In genomic region chr17:44439168-44439567, GRCh38 we compare ENCODE assay signal across 19 cellular contexts. TPM values are rescaled to one million over a fixed set of nuclear protein-coding genes. Genes with fewer than 3 reads are reported as not detected.
DNase-seq lines count a peak whose midpoint lies in the region; ATAC-seq, FAIRE-seq and TF ChIP-seq lines count a peak whose summit lies in the region.
"Had no signal": no experiment of that assay in that cellular context is flagged by ENCODE, and none has a peak within 500 bp of the region (broad histone marks: within the 10 kb centered on the region; RNA-seq: fewer than 3 reads in every experiment).

No MANE protein-coding gene starts in this region.

- H3K36me3 ChIP-seq in endothelial cell of umbilical vein (ENCODE audit: control insufficient read depth in 2 of 2, extremely low read depth in 1 of 2, insufficient read depth in 2 of 2, low read length in 2 of 2) (no peaks in the 10 kb centered on the region), small intestine (ENCODE audit: control insufficient read depth in 2 of 2, insufficient read depth in 2 of 2, low read length in 2 of 2) (peaks cover 0 to 6% of the 10 kb centered on the region in 2 donors), H7 (replicated peaks; ENCODE audit: control insufficient read depth, insufficient read depth, low read length) (peaks cover 6% of the 10 kb centered on the region)

- POLR2A ChIA-PET in T-cell (lab: Charles Lee) (no interaction called here), endothelial cell of umbilical vein (lab: Charles Lee) (no interaction called here)

- CTCF ChIA-PET in T-cell (lab: Charles Lee): interaction anchor here in 1 of 2 donors (0.6 kb wide), 1 partner anchor 1754 kb away, joined by 4 read pairs; the partner anchor contains the start of gene KANSL1
- CTCF ChIA-PET in endothelial cell of umbilical vein (lab: Charles Lee): no interaction called here

- no peak overlapping the region for H3K27ac ChIP-seq in endothelial cell of umbilical vein (ENCODE audit: insufficient read depth, low read depth, low read length)
- no peak overlapping the region for H3K27ac ChIP-seq in small intestine (ENCODE audit: low read depth in 1 of 2, low read length in 1 of 2)
- H3K27ac ChIP-seq: coronary artery, RWPE1 had no signal

- TF ChIP-seq CTCF in endothelial cell of umbilical vein (IDR thresholded peaks at IDR 0.05; ENCODE audit: extremely low read depth in 1 of 2, insufficient read depth in 1 of 2, low read depth in 1 of 2, low read length in 2 of 2): no peak
- TF ChIP-seq CTCF in lower leg skin (IDR thresholded peaks at IDR 0.05): no peak

- TF ChIP-seq POLR2A in endothelial cell of umbilical vein (IDR thresholded peaks at IDR 0.05; ENCODE audit: low read depth, low read length): no peak
- no peak for TF ChIP-seq POLR2A in lower leg skin (IDR thresholded peaks at IDR 0.05)

- peak overlapping the region in 1 of 3 donors; percentile 21 for H3K4me3 Mint-ChIP-seq in T-cell
- H3K4me3 Mint-ChIP-seq in natural killer cell treated with Interleukin-12 subunit alpha and Interleukin-12 subunit beta and Interleukin-15 and Interleukin-18, amount 100 ng/mL, for 72 hours: peak overlapping the region; percentile 74

- no peak overlapping the region for H2AFZ ChIP-seq in endothelial cell of umbilical vein (ENCODE audit: low read depth, low read length)

- no peak overlapping the region for H3K4me2 ChIP-seq in endothelial cell of umbilical vein (ENCODE audit: insufficient read depth, low read length)

- H3K27ac Mint-ChIP-seq in T-cell: peak overlapping the region; percentile 23 to 77
- peak overlapping the region; percentile 75 to 94 for H3K27ac Mint-ChIP-seq in natural killer cell treated with Interleukin-12 subunit alpha and Interleukin-12 subunit beta and Interleukin-15 and Interleukin-18, amount 100 ng/mL, for 72 hours

- H3K4me1 Mint-ChIP-seq in T-cell: peaks cover 15 to 28% (median 27%) of the 10 kb centered on the region in 3 donors
- peaks cover 26 to 42% of the 10 kb centered on the region in 2 donors for H3K4me1 Mint-ChIP-seq in natural killer cell treated with Interleukin-12 subunit alpha and Interleukin-12 subunit beta and Interleukin-15 and Interleukin-18, amount 100 ng/mL, for 72 hours (ENCODE audit: low read depth in 2 of 2)

- no peaks in the 10 kb centered on the region for H4K20me1 ChIP-seq in endothelial cell of umbilical vein (replicated peaks; ENCODE audit: control insufficient read depth, extremely low read depth, insufficient read depth, low read length)

- dilution Hi-C loops in endothelial cell of umbilical vein (cut with MboI; ENCODE audit: extremely low pct_ligation_motif_present, low sequenced_read_pairs): no loop called here

- no peak overlapping the region for H3K9ac ChIP-seq in endothelial cell of umbilical vein (replicated peaks; ENCODE audit: extremely low read depth, insufficient read depth, low read length)

- intact Hi-C loops in endothelial cell of umbilical vein (cut with micrococcal nuclease) (no loop called here), lower leg skin (cut with DNase I; ENCODE audit: low total_unique reads) (no loop called here)

- peaks cover 2% of the 10 kb centered on the region for H3K4me1 ChIP-seq in endothelial cell of umbilical vein (ENCODE audit: control insufficient read depth, extremely low read depth, insufficient read depth, low read length)
- H3K4me1 ChIP-seq in small intestine (ENCODE audit: control insufficient read depth in 2 of 2, insufficient read depth in 1 of 2, low read depth in 1 of 2, low read length in 1 of 2): no peaks in the 10 kb centered on the region

- peaks cover 16% of the 10 kb centered on the region for H3K36me3 Mint-ChIP-seq in T-cell
- H3K36me3 Mint-ChIP-seq in natural killer cell treated with Interleukin-12 subunit alpha and Interleukin-12 subunit beta and Interleukin-15 and Interleukin-18, amount 100 ng/mL, for 72 hours: peaks cover 12% of the 10 kb centered on the region

- FAIRE-seq in endothelial cell of umbilical vein (lab: Jason Lieb, UNC): no peak
- FAIRE-seq in small intestine (lab: Jason Lieb, UNC): no peak
- FAIRE-seq: kidney had no signal

- H3K9me3 Mint-ChIP-seq in T-cell: no peaks in the 10 kb centered on the region
- no peaks in the 10 kb centered on the region for H3K9me3 Mint-ChIP-seq in natural killer cell treated with Interleukin-12 subunit alpha and Interleukin-12 subunit beta and Interleukin-15 and Interleukin-18, amount 100 ng/mL, for 72 hours
- H3K9me3 Mint-ChIP-seq: T-helper 2 cell treated with Interferon-gamma antibody and Interleukin-4, amounts not matched to agents 5 μg/mL and 100 μg/mL, for 36 hours had no signal

- H3K4me3 ChIP-seq in endothelial cell of umbilical vein (replicated peaks in 1 of 3; ENCODE audit: insufficient read depth in 1 of 3, low read depth in 1 of 3, low read length in 3 of 3) (no peak overlapping the region), small intestine (ENCODE audit: low read depth in 1 of 2, low read length in 2 of 2) (no peak overlapping the region), H7 (ENCODE audit: insufficient read depth, low read depth, low read length) (no peak overlapping the region), lower leg skin (ENCODE audit: low read depth, poor library complexity, severe bottlenecking) (no peak overlapping the region)
- H3K4me3 ChIP-seq: coronary artery, esophagus squamous epithelium had no signal

- no peaks in the 10 kb centered on the region for H3K27me3 Mint-ChIP-seq in T-cell
- H3K27me3 Mint-ChIP-seq in natural killer cell treated with Interleukin-12 subunit alpha and Interleukin-12 subunit beta and Interleukin-15 and Interleukin-18, amount 100 ng/mL, for 72 hours: no peaks in the 10 kb centered on the region
- H3K27me3 Mint-ChIP-seq: progenitor cell of endocrine pancreas had no signal

- no peaks in the 10 kb centered on the region for H3K9me1 ChIP-seq in endothelial cell of umbilical vein (replicated peaks; ENCODE audit: control insufficient read depth, extremely low read depth, insufficient read depth, low read length)

- H3K27me3 ChIP-seq in endothelial cell of umbilical vein (ENCODE audit: control insufficient read depth in 2 of 2, insufficient read depth in 2 of 2, low read length in 2 of 2): no peaks in the 10 kb centered on the region
- no peaks in the 10 kb centered on the region for H3K27me3 ChIP-seq in small intestine (ENCODE audit: control insufficient read depth in 2 of 2, insufficient read depth in 2 of 2, low read length in 2 of 2)
- no peaks in the 10 kb centered on the region for H3K27me3 ChIP-seq in H7 (ENCODE audit: control insufficient read depth, insufficient read depth, low read length)
- H3K27me3 ChIP-seq: esophagus squamous epithelium had no signal

- ATAC-seq in T-cell (replicated peaks in 1 of 4): no peak
- peak; percentile 55 to 74 for ATAC-seq in natural killer cell treated with Interleukin-12 subunit alpha and Interleukin-12 subunit beta and Interleukin-15 and Interleukin-18, amount 100 ng/mL, for 72 hours
- ATAC-seq in HG02610 (IDR thresholded peaks at IDR 0.05; ENCODE audit: unreplicated experiment): no peak
- ATAC-seq: activated CD4-positive, CD25-positive, alpha-beta regulatory T cell treated with anti-CD3 and anti-CD28 coated beads, Interleukin-2, amount 50 U/mL, for 24 hours; HCT116 had no signal

- H3K9me3 ChIP-seq in endothelial cell of umbilical vein (replicated peaks; ENCODE audit: control insufficient read depth, insufficient read depth, low read length) (no peaks in the 10 kb centered on the region), small intestine (ENCODE audit: control insufficient read depth, low read depth) (no peaks in the 10 kb centered on the region)
- H3K9me3 ChIP-seq: esophagus squamous epithelium had no signal

- peak; percentile 2 for DNase-seq in COLO829 (ENCODE audit: low spot score)
- DNase-seq in T-cell: no peak
- DNase-seq in endothelial cell of umbilical vein (ENCODE audit: low read depth, low spot score): peak; percentile 6
- no peak for DNase-seq in natural killer cell treated with Interleukin-12 subunit alpha and Interleukin-12 subunit beta and Interleukin-15 and Interleukin-18, amount 100 ng/mL, for 72 hours (ENCODE audit: low spot score)
- DNase-seq in small intestine: no peak
- no peak for DNase-seq in H7
- no peak for DNase-seq in lower leg skin (ENCODE audit: low spot score in 2 of 2)
- DNase-seq: DMS 273 treated with DMSO at 0.1 percent for 48 hours, esophagus squamous epithelium, kidney, NCI-H1048, NCI-H774 had no signal

- no TSS peak for BruUV-seq in endothelial cell of umbilical vein (replicated peaks; lab: Mats Ljungman, UMichigan)

- WGBS in small intestine, 3 donors: 67 to 90% (median 74%) methylated on average over 3 of the region's 3 CpGs
- WGBS in lower leg skin, 2 donors: 80 to 86% methylated on average over 3 of the region's 3 CpGs

- H3K79me2 ChIP-seq in endothelial cell of umbilical vein (ENCODE audit: control insufficient read depth, insufficient read depth, low read length): peaks cover 2% of the 10 kb centered on the region

TF ChIP-seq in endothelial cell of umbilical vein, 7 proteins besides CTCF, POLR2A, EP300 and RAD21:
- no peak for TF ChIP-seq GATA2 (IDR thresholded peaks at IDR 0.05; ENCODE audit: insufficient read depth, insufficient read length, low read depth, low read length)

RNA-seq across cellular contexts. Expression of gene ITGA2B, which starts 49.7 kb away (rescaled TPM):
- total RNA-seq in T-cell: 1 to 10 TPM in 3 of 5 donors, under 1 TPM in 2; 0.41 to 3.9 (median 1.1) TPM
- total RNA-seq in endothelial cell of umbilical vein: 0.48 and 0.82 TPM in 2 replicates
- polyA plus RNA-seq in endothelial cell of umbilical vein: 0.26 and 0.29 TPM in 2 replicates
- 0.06 and 0.10 TPM in 2 replicates for polyA plus RNA-seq in endothelial cell of umbilical vein (2011; cell fraction: cytosol; rRNA removed)
- polyA plus RNA-seq in endothelial cell of umbilical vein (2011; cell fraction: nucleus; rRNA removed): 1.4 and 2.1 TPM in 2 replicates
- 0.16 and 0.65 TPM in 2 replicates for polyA plus RNA-seq in endothelial cell of umbilical vein (2012)
- polyA minus RNA-seq in endothelial cell of umbilical vein: 0.74 and 1.1 TPM in 2 replicates
- polyA minus RNA-seq in endothelial cell of umbilical vein (2011; cell fraction: cytosol; rRNA and poly(A)+ RNA removed): not detected
- polyA minus RNA-seq in endothelial cell of umbilical vein (2011; cell fraction: nucleus; rRNA and poly(A)+ RNA removed): 0.72 and 1.8 TPM in 2 replicates
- total RNA-seq in natural killer cell treated with Interleukin-12 subunit alpha and Interleukin-12 subunit beta and Interleukin-15 and Interleukin-18, amount 100 ng/mL, for 72 hours: 1 to 10 TPM; 1.8 to 6.8 TPM
- polyA plus RNA-seq in small intestine: under 1 TPM in 2 of 3 donors, not detected in 1; 0.27 to 0.31 TPM
- 6.2 and 11.4 TPM in 2 replicates for total RNA-seq in H7 (2014; rRNA removed; shearing (Covaris generic))
- total RNA-seq in lower leg skin: under 1 TPM in 2 of 4 donors, not detected in 2; 0.10 to 0.30 TPM

Comparison
In these comparisons a context has a peak if more than half of its experiments do, and no peak if none do; other contexts are left out.
1. DNase-seq: peak in COLO829 (single experiment) and endothelial cell of umbilical vein (single experiment); none in T-cell (0 of 34), natural killer cell treated with Interleukin-12 subunit alpha and Interleukin-12 subunit beta and Interleukin-15 and Interleukin-18, amount 100 ng/mL, for 72 hours (single experiment), small intestine (single experiment), H7 (single experiment) and lower leg skin (0 of 2).
2. ATAC-seq: peak in natural killer cell treated with Interleukin-12 subunit alpha and Interleukin-12 subunit beta and Interleukin-15 and Interleukin-18, amount 100 ng/mL, for 72 hours (2 of 2); none in T-cell (0 of 4) and HG02610 (single experiment).